Comparison of ENCODE assay signal across 29 cellular contexts in genomic region chr6:111379302-111379701, GRCh38.
"Had no signal": no experiment of that assay in that cellular context is flagged by ENCODE, and none has a peak within 500 bp of the region (broad histone marks: within the 10 kb centered on the region; RNA-seq: fewer than 3 reads in every experiment).

No MANE protein-coding gene starts in this region.

- H3K4me2 ChIP-seq: hepatocyte, neural progenitor cell, smooth muscle cell had no signal

- H3K79me2 ChIP-seq: hepatocyte, parathyroid adenoma had no signal

- H3K4me3 ChIP-seq: dorsolateral prefrontal cortex, gastrocnemius medialis, heart left ventricle, hepatocyte, lung, mucosa of descending colon, neural progenitor cell, right lobe of liver, smooth muscle cell, stomach, thyroid gland, vagina had no signal

- H3K4me1 ChIP-seq: gastrocnemius medialis, neural progenitor cell, parathyroid adenoma, right lobe of liver, vagina had no signal

- DNase-seq: cortex of kidney; dorsolateral prefrontal cortex; effector CD8-positive, alpha-beta T cell; endodermal cell; foreskin fibroblast; gastrocnemius medialis; heart left ventricle; kidney; mesenchymal stem cell; mucosa of descending colon; naive thymus-derived CD4-positive, alpha-beta T cell; right lobe of liver; stimulated activated CD4-positive, alpha-beta T cell treated with anti-CD3 and anti-CD28 coated beads, Interleukin-12 subunit alpha, Interleukin-12 subunit beta, amount 100 ng/mL, for 4 hours; stimulated activated CD4-positive, alpha-beta T cell treated with anti-CD3 and anti-CD28 coated beads, Interleukin-1b, Interleukin-23, amount 100 ng/mL, for 48 hours; stimulated activated CD4-positive, alpha-beta T cell treated with anti-CD3 and anti-CD28 coated beads, Interleukin-4, amount 100 ng/mL, for 1 hour; stimulated activated CD8-positive, alpha-beta memory T cell treated with anti-CD3 and anti-CD28 coated beads, Interleukin-4, amount 100 ng/mL, for 48 hours; stimulated activated naive CD4-positive, alpha-beta T cell treated with Interleukin-2 at 50 U/mL for 16 hours; stomach; thyroid gland; trophoblast cell had no signal

- ATAC-seq: esophagus mucosa; gastrocnemius medialis; heart left ventricle; left lobe of liver; mucosa of descending colon; naive thymus-derived CD4-positive, alpha-beta T cell; right lobe of liver had no signal

- H3K9ac ChIP-seq: neural progenitor cell, parathyroid adenoma had no signal

- H3K27ac ChIP-seq: dorsolateral prefrontal cortex, epithelial cell of prostate, gastrocnemius medialis, heart left ventricle, hepatocyte, neural progenitor cell, parathyroid adenoma, right lobe of liver, stomach, thyroid gland, vagina had no signal

- H3K9me3 ChIP-seq: gastrocnemius medialis, mucosa of descending colon, right lobe of liver, stomach, thyroid gland, vagina had no signal

- H2AFZ ChIP-seq: hepatocyte, neural progenitor cell, parathyroid adenoma had no signal

- H3K27me3 ChIP-seq: dorsolateral prefrontal cortex, gastrocnemius medialis, heart left ventricle, hepatocyte, neural progenitor cell, right lobe of liver, stomach, thyroid gland, vagina had no signal
